In genomic region chr12:48037267-48037915, GRCh38 we compare ENCODE assay signal across 11 cellular contexts. TPM values are rescaled to one million over a fixed set of nuclear protein-coding genes. Genes with fewer than 3 reads are reported as not detected.
A peak's percentile ranks its signal among the peaks of the same experiment; 100 is the strongest.
DNase-seq lines count a peak whose midpoint lies in the region; TF ChIP-seq lines count a peak whose summit lies in the region.
"Had no signal": no experiment of that assay in that cellular context is flagged by ENCODE, and none has a peak within 500 bp of the region (broad histone marks: within the 10 kb centered on the region; RNA-seq: fewer than 3 reads in every experiment).

No MANE protein-coding gene starts in this region.

- peaks cover 3% of the 10 kb centered on the region for H3K27me3 Mint-ChIP-seq in brain

- intact Hi-C loops in transverse colon (cut with DNase I; ENCODE audit: low total_unique reads) = no loop called here

- H3K9me3 ChIP-seq in HUES64 (ENCODE audit: insufficient read depth, low read depth, low read length) (no peaks in the 10 kb centered on the region), skeletal muscle satellite cell (replicated peaks; ENCODE audit: low read length) (no peaks in the 10 kb centered on the region), transverse colon (no peaks in the 10 kb centered on the region)

- H3K4me1 ChIP-seq in HUES64 (ENCODE audit: insufficient read depth, low read length) (peaks cover 19% of the 10 kb centered on the region), skeletal muscle satellite cell (ENCODE audit: control insufficient read depth, insufficient read depth, low read length) (peaks cover 9% of the 10 kb centered on the region), transverse colon (peaks cover 0 to 15% (median 7%) of the 10 kb centered on the region in 4 donors)

- H3K27ac ChIP-seq in HUES64 (ENCODE audit: low read depth, low read length) = peak overlapping the region; percentile 81
- H3K27ac ChIP-seq in transverse colon = no peak overlapping the region

- H3K27ac Mint-ChIP-seq in brain = peak overlapping the region in 4 of 5 experiments; percentile 9 to 87 (median 52)

- no peaks in the 10 kb centered on the region for H3K9me3 Mint-ChIP-seq in brain

- peak overlapping the region; percentile 36 for H3K4me3 ChIP-seq in HUES64 (ENCODE audit: low read length)
- no peak overlapping the region for H3K4me3 ChIP-seq in kidney epithelial cell (ENCODE audit: low read depth, low read length)
- no peak overlapping the region for H3K4me3 ChIP-seq in skeletal muscle satellite cell (ENCODE audit: low read length)
- H3K4me3 ChIP-seq in transverse colon = no peak overlapping the region

- H3K9ac ChIP-seq in HUES64 (ENCODE audit: low read depth, low read length) (peak overlapping the region; percentile 72), skeletal muscle satellite cell (ENCODE audit: low read depth, low read length) (no peak overlapping the region)

- H3K36me3 Mint-ChIP-seq in brain = no peaks in the 10 kb centered on the region

- WGBS in HUES64 = 4% methylated on average over 8 of the region's 9 CpGs
- WGBS in transverse colon (ENCODE audit: low coverage in 1 of 2), 2 donors = 70 to 71% methylated on average over 5 to 9 of the region's 9 CpGs

- in situ Hi-C loops in transverse colon (cut with MboI; ENCODE audit: low pct_ligation_motif_present in 1 of 4, low pct_unique_long_range_greater_than_20kb in 1 of 4, low sequenced_read_pairs in 3 of 4) = no loop called here

- H3K27me3 ChIP-seq in HUES64 (ENCODE audit: insufficient read depth, low read length) (peaks cover 65% of the 10 kb centered on the region), kidney epithelial cell (ENCODE audit: control insufficient read depth, insufficient read depth, low read length) (no peaks in the 10 kb centered on the region), skeletal muscle satellite cell (ENCODE audit: control insufficient read depth, insufficient read depth, low read length) (peaks cover 2% of the 10 kb centered on the region), transverse colon (no peaks in the 10 kb centered on the region)

- no peak for TF ChIP-seq CTCF in brain (conservative IDR thresholded peaks at IDR 0.05)
- no peak for TF ChIP-seq CTCF in kidney epithelial cell (IDR thresholded peaks at IDR 0.05; ENCODE audit: insufficient read depth, low read length, poor library complexity, severe bottlenecking)
- TF ChIP-seq CTCF in transverse colon (IDR thresholded peaks at IDR 0.05) = no peak

- H3K36me3 ChIP-seq in HUES64 (ENCODE audit: insufficient read depth, low read length) = no peaks in the 10 kb centered on the region
- no peaks in the 10 kb centered on the region for H3K36me3 ChIP-seq in kidney epithelial cell (ENCODE audit: control insufficient read depth, insufficient read depth, low read length)
- no peaks in the 10 kb centered on the region for H3K36me3 ChIP-seq in skeletal muscle satellite cell (ENCODE audit: insufficient read depth, low read length)
- H3K36me3 ChIP-seq in transverse colon = no peaks in the 10 kb centered on the region

- no peak for TF ChIP-seq POLR2A in transverse colon (IDR thresholded peaks at IDR 0.05)

- TF ChIP-seq EP300 in transverse colon (IDR thresholded peaks at IDR 0.05; ENCODE audit: low read depth) = no peak

- H3K4me3 Mint-ChIP-seq in brain = peak overlapping the region in 1 of 5 experiments; percentile 31

- DNase-seq in kidney epithelial cell (ENCODE audit: low read depth) = peak; percentile 2
- DNase-seq in RPMI8226 = no peak
- no peak for DNase-seq in transverse colon
- no peak for DNase-seq in cerebellar cortex (ENCODE audit: low spot score)
- DNase-seq: activated gamma-delta T cell treated with Interleukin-2 at 50 U/mL for 16 hours; DMS 273 treated with DMSO at 0.1 percent for 48 hours; NCI-H1694 treated with DMSO at 0.1 percent for 48 hours; stimulated activated CD4-positive, alpha-beta T cell treated with anti-CD3 and anti-CD28 coated beads, Interleukin-4, amount 100 ng/mL, for 24 hours had no signal

- H3K4me2 ChIP-seq in skeletal muscle satellite cell (ENCODE audit: low read length) = peak overlapping the region; percentile 33

- H3K4me1 Mint-ChIP-seq in brain = peaks cover 12% of the 10 kb centered on the region

RNA-seq across cellular contexts. Expression of gene COL2A1, which starts 33.1 kb away (rescaled TPM):
- polyA plus RNA-seq in HUES64 (2013, experiment 1 of 2) = 49.4 TPM
- polyA plus RNA-seq in HUES64 (2013, experiment 2 of 2) = 95.3 TPM
- polyA plus RNA-seq in brain (ENCODE audit: insufficient read depth, low read depth, low replicate concordance) = 1.7 TPM
- 1.7 and 3.8 TPM in 2 replicates for total RNA-seq in kidney epithelial cell
- 0.51 TPM in 1 of 2 replicates, not detected in the other for total RNA-seq in skeletal muscle satellite cell (2012; rRNA removed)
- 1 to 10 TPM in 2 of 4 donors, under 1 TPM in 2; 0.16 to 4.2 (median 1.9) TPM for total RNA-seq in transverse colon
